ENCODE assay signal across 8 cellular contexts in genomic region chr5:1468247-1468612, GRCh38. TPM values are rescaled to one million over a fixed set of nuclear protein-coding genes. Genes with fewer than 3 reads are reported as not detected.
DNase-seq lines count a peak whose midpoint lies in the region; ATAC-seq and TF ChIP-seq lines count a peak whose summit lies in the region.

No MANE protein-coding gene starts in this region.

- no peak overlapping the region for H3K27ac Mint-ChIP-seq in type B pancreatic cell

- H3K9me3 Mint-ChIP-seq in type B pancreatic cell: no peaks in the 10 kb centered on the region

- no peaks in the 10 kb centered on the region for H3K27me3 Mint-ChIP-seq in type B pancreatic cell

- DNase-seq in adipocyte (ENCODE audit: low read depth) (peak; percentile 8), iris pigment epithelial cell (ENCODE audit: low read depth) (peak; percentile 22), type B pancreatic cell (ENCODE audit: extremely low spot score, unreplicated experiment) (no peak), mesenteric fat pad (ENCODE audit: low spot score) (no peak)

- no peaks in the 10 kb centered on the region for H3K27me3 ChIP-seq in adipocyte (replicated peaks; ENCODE audit: control insufficient read depth, insufficient read depth, low read length)

- H3K4me3 ChIP-seq in HEK293 (ENCODE audit: low read depth, low read length) (no peak overlapping the region), adipocyte (ENCODE audit: low read length) (no peak overlapping the region)

- TF ChIP-seq CTCF in C4-2B (conservative IDR thresholded peaks at IDR 0.05) (peak; percentile 77), HEK293 (tag by site-specific recombination; IDR thresholded peaks at IDR 0.05) (no peak), type B pancreatic cell (conservative IDR thresholded peaks at IDR 0.05) (peak; percentile 77)

- H3K4me3 Mint-ChIP-seq in type B pancreatic cell: no peak overlapping the region

- ATAC-seq in GM18498 (IDR thresholded peaks at IDR 0.05; ENCODE audit: unreplicated experiment): no peak
- no peak for ATAC-seq in HG03354 (IDR thresholded peaks at IDR 0.05; ENCODE audit: poor library complexity, severe bottlenecking, unreplicated experiment)

- H3K9ac ChIP-seq in adipocyte (ENCODE audit: low read length): no peak overlapping the region

- H3K27ac ChIP-seq in C4-2B (no peak overlapping the region), HEK293 (ENCODE audit: extremely low read depth, low read depth, low read length) (no peak overlapping the region)

- H3K4me1 Mint-ChIP-seq in type B pancreatic cell (ENCODE audit: unreplicated experiment): peaks cover 5% of the 10 kb centered on the region

- H3K36me3 Mint-ChIP-seq in type B pancreatic cell: peaks cover 19% of the 10 kb centered on the region

- H3K4me1 ChIP-seq in HEK293 (ENCODE audit: control insufficient read depth, insufficient read depth, low read length) (no peaks in the 10 kb centered on the region), adipocyte (ENCODE audit: control insufficient read depth, insufficient read depth, low read length) (peaks cover 5% of the 10 kb centered on the region)

- H3K36me3 ChIP-seq in HEK293 (ENCODE audit: control insufficient read depth in 2 of 2, insufficient read depth in 1 of 2, low read length in 2 of 2) (peaks cover 0 to 92% of the 10 kb centered on the region in 2 experiments; a peak in 2 of 3 replicates), adipocyte (ENCODE audit: control insufficient read depth, insufficient read depth, low read length, severe bottlenecking) (peaks cover 27% of the 10 kb centered on the region)

- CTCF ChIA-PET in HEK293 (lab: Yijun Ruan, JAX): interaction anchor here (0.6 to 1.1 kb wide), 9 partner anchors 12 to 221 kb away, joined by 3 to 5 read pairs (median 3); no protein-coding TSS in a partner anchor

- POLR2A ChIA-PET in HEK293 (lab: Yijun Ruan, JAX): no interaction called here

- H3K9me3 ChIP-seq in HEK293 (ENCODE audit: control insufficient read depth, insufficient read depth, low read depth, low read length) (no peaks in the 10 kb centered on the region), adipocyte (ENCODE audit: control insufficient read depth, low read length) (no peaks in the 10 kb centered on the region)

TF ChIP-seq in HEK293, 187 proteins besides CTCF, POLR2A, EP300 and RAD21:
- TF ChIP-seq ZNF654 (tag by site-specific recombination; IDR thresholded peaks at IDR 0.05; ENCODE audit: low read depth) (0 out of 2 replicates have a peak, but pooled peaks have one; percentile 6), GLI4 (tag by site-specific recombination; IDR thresholded peaks at IDR 0.05) (no peak)
TF ChIP-seq in HEK293: peak in this region for 1.

RNA-seq across cellular contexts. Expression of gene SLC6A3, which starts 23.0 kb away (rescaled TPM):
- total RNA-seq in type B pancreatic cell (ENCODE audit: low replicate concordance): 0.19 TPM in 2 replicates
- total RNA-seq in mesenteric fat pad: not detected

RNA-seq across cellular contexts. Expression of gene LPCAT1, which starts 55.5 kb away (rescaled TPM):
- total RNA-seq in type B pancreatic cell (ENCODE audit: low replicate concordance) (91.6 and 97.1 TPM in 2 replicates), mesenteric fat pad (45.7 TPM)

Comparison
In these comparisons a context has a peak if more than half of its experiments do, and no peak if none do; other contexts are left out.
1. DNase-seq: peak in adipocyte (single experiment) and iris pigment epithelial cell (single experiment); none in type B pancreatic cell (single experiment) and mesenteric fat pad (single experiment).